14 cellular contexts compared by ENCODE assay signal in the genomic region with DNA sequence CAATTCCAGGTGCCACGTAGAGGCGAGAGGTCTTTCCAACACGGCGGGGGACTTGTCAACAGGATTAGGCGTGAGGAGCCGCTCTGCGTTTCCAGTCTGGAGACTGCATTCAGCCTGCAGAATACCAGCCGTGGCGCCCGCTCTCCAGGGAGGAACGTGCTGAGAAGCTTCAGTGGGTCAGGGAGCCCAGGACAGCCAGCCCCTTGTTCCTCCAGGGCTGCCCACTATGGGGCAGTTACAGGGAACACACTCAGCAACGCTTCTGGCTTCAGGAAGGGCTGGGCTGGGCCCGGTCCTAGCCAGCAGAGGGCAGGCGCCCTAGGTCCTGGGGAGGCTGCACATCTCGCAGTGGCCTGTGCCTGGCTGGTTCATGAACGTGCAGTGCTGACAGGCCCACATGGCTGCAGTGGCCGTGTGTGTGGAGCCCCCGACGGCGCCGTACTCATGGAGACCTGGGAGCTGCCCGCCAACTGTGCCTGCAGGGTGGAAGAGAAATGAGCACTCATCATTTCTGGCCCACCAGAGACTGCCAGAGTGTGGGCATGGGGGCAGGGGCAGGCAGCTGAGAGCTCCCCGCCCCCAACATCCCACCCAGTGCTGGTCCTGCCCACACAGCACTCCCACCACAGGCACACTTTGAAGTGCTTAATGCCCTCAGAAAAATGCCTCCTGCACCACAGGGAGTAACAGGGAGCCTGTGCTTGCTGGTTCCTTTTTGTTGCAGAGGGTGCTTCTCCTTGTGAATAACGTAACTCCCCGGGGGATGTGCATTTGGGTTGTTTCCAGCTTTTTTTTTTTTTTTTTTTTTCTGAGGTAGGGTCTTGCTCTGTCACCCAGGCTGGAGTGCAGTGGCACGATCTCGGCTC. TPM values are rescaled to one million over a fixed set of nuclear protein-coding genes. Genes with fewer than 3 reads are reported as not detected.
DNase-seq lines count a peak whose midpoint lies in the region; ATAC-seq, FAIRE-seq and TF ChIP-seq lines count a peak whose summit lies in the region.
"Had no signal": no experiment of that assay in that cellular context is flagged by ENCODE, and none has a peak within 500 bp of the region (broad histone marks: within the 10 kb centered on the region; RNA-seq: fewer than 3 reads in every experiment).

No MANE protein-coding gene starts in this region.

- peaks cover 54% of the 10 kb centered on the region for H3K36me3 Mint-ChIP-seq in GM23338 (ENCODE audit: low read depth)

- peak; percentile 15; the same call in 1 of the 2 replicates for TF ChIP-seq RAD21 in SK-N-SH (IDR thresholded peaks at IDR 0.05; ENCODE audit: low read length)

- TF ChIP-seq CTCF in GM23338 (conservative IDR thresholded peaks at IDR 0.05; ENCODE audit: low read depth in 2 of 2) (peak; percentile 14 to 47; a peak in 3 of 4 replicates), SK-N-SH (IDR thresholded peaks at IDR 0.05) (peak; percentile 47), heart right ventricle (IDR thresholded peaks at IDR 0.05) (peak in 7 of 9 donors; percentile 27 to 55 (median 37))

- no peak for TF ChIP-seq EP300 in SK-N-SH (IDR thresholded peaks at IDR 0.05; ENCODE audit: borderline replicate concordance in 1 of 2, low read depth in 1 of 2, low read length in 1 of 2)

- H3K9me3 ChIP-seq in SK-N-SH (no peaks in the 10 kb centered on the region), heart right ventricle (no peaks in the 10 kb centered on the region)

- FAIRE-seq in frontal cortex (lab: Jason Lieb, UNC): no peak

- no peaks in the 10 kb centered on the region for H3K9me3 Mint-ChIP-seq in GM23338
- H3K9me3 Mint-ChIP-seq: activated T-cell treated with anti-CD3 and anti-CD28 coated beads, Interleukin-2, amount 50 U/mL, for 24 hours; stimulated activated naive CD8-positive, alpha-beta T cell treated with anti-CD3 and anti-CD28 coated beads, Interleukin-15, Interleukin-2, amounts not matched to agents 100 ng/mL and 50 ng/mL, for 24 hours had no signal

- no peak overlapping the region for H3K4me3 ChIP-seq in GM23338
- H3K4me3 ChIP-seq in SK-N-SH (ENCODE audit: low read depth in 2 of 2, low read length in 1 of 2): no peak overlapping the region
- no peak overlapping the region for H3K4me3 ChIP-seq in heart right ventricle

- intact Hi-C loops in heart right ventricle (cut with DNase I): loop anchor here in 1 of 10 donors (2.0 kb wide), 1 partner anchor 42 kb away; no protein-coding TSS in a partner anchor

- H3K79me2 ChIP-seq in GM23338 (replicated peaks; ENCODE audit: insufficient read depth): no peaks in the 10 kb centered on the region
- H3K79me2 ChIP-seq in SK-N-SH (ENCODE audit: insufficient read depth): peaks cover 56% of the 10 kb centered on the region

- ATAC-seq in GM23338: peak; percentile 89
- ATAC-seq in heart right ventricle: peak; percentile 41 to 76 (median 68)
- no peak for ATAC-seq in GM21515 (IDR thresholded peaks at IDR 0.05; ENCODE audit: unreplicated experiment)
- no peak for ATAC-seq in HG03097 (IDR thresholded peaks at IDR 0.05; ENCODE audit: low FRiP score, unreplicated experiment)

- H3K27me3 Mint-ChIP-seq in GM23338 (ENCODE audit: insufficient read depth, low read depth, poor library complexity): peaks cover 19% of the 10 kb centered on the region
- H3K27me3 Mint-ChIP-seq: activated T-cell treated with anti-CD3 and anti-CD28 coated beads, Interleukin-2, amount 50 U/mL, for 24 hours; stimulated activated naive CD8-positive, alpha-beta T cell treated with anti-CD3 and anti-CD28 coated beads, Interleukin-15, Interleukin-2, amounts not matched to agents 100 ng/mL and 50 ng/mL, for 24 hours had no signal

- H4K20me1 ChIP-seq in GM23338 (replicated peaks; ENCODE audit: insufficient read depth): peaks cover 4% of the 10 kb centered on the region; the same call in 1 of the 2 replicates
- H4K20me1 ChIP-seq in SK-N-SH (ENCODE audit: insufficient read depth): peaks cover 10% of the 10 kb centered on the region; the same call in 1 of the 2 replicates

- H3K4me2 ChIP-seq in GM23338 (no peak overlapping the region), SK-N-SH (no peak overlapping the region)

- H3K27me3 ChIP-seq in GM23338 (ENCODE audit: insufficient read depth) (no peaks in the 10 kb centered on the region), SK-N-SH (ENCODE audit: insufficient read depth) (no peaks in the 10 kb centered on the region), heart right ventricle (no peaks in the 10 kb centered on the region)

- 90% methylated on average over 21 of the region's 27 CpGs for WGBS in SK-N-SH (ENCODE audit: low lambda C conversion rate)
- WGBS in heart right ventricle, 2 donors: 58 to 63% methylated on average over 27 of the region's 27 CpGs

- H3K9ac ChIP-seq in SK-N-SH: no peak overlapping the region

- DNase-seq in 8988T (peak; percentile 71), GM23338 (ENCODE audit: low spot score) (peak; percentile 61), SK-N-SH (no peak), heart right ventricle (peak in 1 of 2 donors; percentile 47), frontal cortex (ENCODE audit: low spot score in 2 of 2) (no peak), GF-D8 (lab: John Stamatoyannopoulos, UW) (no peak)
- DNase-seq: activated T-cell treated with anti-CD3 and anti-CD28 coated beads, Interleukin-2, amount 50 U/mL, for 24 hours; hippocampal formation; NCI-H524 treated with DMSO at 0.1 percent for 48 hours; stimulated activated CD4-positive, alpha-beta T cell treated with anti-CD3 and anti-CD28 coated beads, Interleukin-15, amount 100 ng/mL, for 24 hours had no signal

- no peak overlapping the region for H3K27ac Mint-ChIP-seq in GM23338
- H3K27ac Mint-ChIP-seq: stimulated activated naive CD8-positive, alpha-beta T cell treated with anti-CD3 and anti-CD28 coated beads, Interleukin-15, Interleukin-2, amounts not matched to agents 100 ng/mL and 50 ng/mL, for 24 hours had no signal

- H3K36me3 ChIP-seq in GM23338 (ENCODE audit: insufficient read depth) (peaks cover 18% of the 10 kb centered on the region), SK-N-SH (replicated peaks in 1 of 2; ENCODE audit: control insufficient read depth in 1 of 2, insufficient read depth in 2 of 2, low read length in 1 of 2) (peaks cover 43 to 50% of the 10 kb centered on the region in 2 experiments), heart right ventricle (peaks cover 0 to 84% (median 43%) of the 10 kb centered on the region in 9 donors)

- peaks cover 1% of the 10 kb centered on the region; the same call in 1 of the 2 replicates for H3F3A ChIP-seq in GM23338 (replicated peaks; ENCODE audit: low read depth)
- peaks cover 38% of the 10 kb centered on the region for H3F3A ChIP-seq in SK-N-SH (replicated peaks; ENCODE audit: insufficient read depth)

- CTCF ChIA-PET in SK-N-SH (lab: Yijun Ruan, JAX): interaction anchor here (0.5 to 3.3 kb wide), 5 partner anchors 21 to 301 kb away, joined by 3 to 16 read pairs (median 3); no protein-coding TSS in a partner anchor

- H2AFZ ChIP-seq in GM23338: no peak overlapping the region
- no peak overlapping the region for H2AFZ ChIP-seq in SK-N-SH (ENCODE audit: low read depth)

- H3K9me2 ChIP-seq in GM23338 (ENCODE audit: insufficient read depth) (no peaks in the 10 kb centered on the region), SK-N-SH (no peaks in the 10 kb centered on the region)

- POLR2A ChIA-PET in SK-N-SH (lab: Yijun Ruan, JAX): no interaction called here

- peaks cover 6% of the 10 kb centered on the region for H3K4me1 Mint-ChIP-seq in GM23338

- H3K4me3 Mint-ChIP-seq in GM23338: no peak overlapping the region
- H3K4me3 Mint-ChIP-seq: activated T-cell treated with anti-CD3 and anti-CD28 coated beads, Interleukin-2, amount 50 U/mL, for 24 hours; stimulated activated naive CD8-positive, alpha-beta T cell treated with anti-CD3 and anti-CD28 coated beads, Interleukin-15, Interleukin-2, amounts not matched to agents 100 ng/mL and 50 ng/mL, for 24 hours had no signal

- H3K27ac ChIP-seq in GM23338 (ENCODE audit: low read depth) (no peak overlapping the region), SK-N-SH (ENCODE audit: low read depth in 2 of 2, low read length in 1 of 2) (no peak overlapping the region), heart right ventricle (peak overlapping the region in 3 of 10 donors; percentile 15 to 76 (median 34))
- H3K27ac ChIP-seq: C4-2B had no signal

- H3K4me1 ChIP-seq in GM23338 (ENCODE audit: insufficient read depth): no peaks in the 10 kb centered on the region; the same call in 1 of the 2 replicates
- peaks cover 1 to 20% of the 10 kb centered on the region in 2 experiments; a peak in 3 of 4 replicates for H3K4me1 ChIP-seq in SK-N-SH (ENCODE audit: control insufficient read depth in 1 of 2, insufficient read depth in 2 of 2, low read depth in 1 of 2, low read length in 1 of 2)
- peaks cover 11 to 62% (median 37%) of the 10 kb centered on the region in 9 donors for H3K4me1 ChIP-seq in heart right ventricle

TF ChIP-seq in GM23338, 12 proteins besides CTCF, POLR2A, EP300 and RAD21 (continues in another document):
- no peak for TF ChIP-seq STAT1 (IDR thresholded peaks at IDR 0.05; ENCODE audit: unreplicated experiment)

TF ChIP-seq in SK-N-SH, 30 proteins besides CTCF, POLR2A, EP300 and RAD21 (continues in another document):
- TF ChIP-seq NFIC (IDR thresholded peaks at IDR 0.05; ENCODE audit: borderline replicate concordance): no peak

RNA-seq across cellular contexts. Expression of a gene that starts 7.0 kb away (rescaled TPM):
- 50.5 and 52.8 TPM in 2 replicates for total RNA-seq in GM23338 (2014; rRNA removed; shearing (Covaris generic))
- polyA plus RNA-seq in GM23338 (2016; fragmentation: Nextera tagmentation; extraction: Ambion mirVana) (16.0 and 16.2 TPM in 2 replicates), SK-N-SH (2012; rRNA removed) (17.1 and 18.9 TPM in 2 replicates), heart right ventricle (10 to 100 TPM; 16.5 to 30.6 TPM)
- 6.8 and 12.0 TPM in 2 replicates for polyA plus RNA-seq in SK-N-SH (2012; cell fraction: cytosol; rRNA removed)
- 94.3 and 134 TPM in 2 replicates for polyA plus RNA-seq in SK-N-SH (2012; cell fraction: nucleus; rRNA removed)
- total RNA-seq in heart right ventricle (10 to 100 TPM in 8 of 10 donors, 1 to 10 TPM in 2; 8.7 to 17.2 (median 10.7) TPM), frontal cortex (21.6 TPM)

RNA-seq across cellular contexts. Expression of a gene that starts 31.0 kb away (rescaled TPM):
- total RNA-seq in GM23338 (2014; rRNA removed; shearing (Covaris generic)): 1.6 TPM in 1 of 2 replicates, not detected in the other
- 0.13 TPM in 1 of 2 replicates, not detected in the other for polyA plus RNA-seq in GM23338 (2016; fragmentation: Nextera tagmentation; extraction: Ambion mirVana)
- 2.0 and 2.1 TPM in 2 replicates for polyA plus RNA-seq in SK-N-SH (2012; rRNA removed)
- polyA plus RNA-seq in SK-N-SH (2012; cell fraction: cytosol; rRNA removed): 0.31 and 0.79 TPM in 2 replicates
- 10.6 and 13.6 TPM in 2 replicates for polyA plus RNA-seq in SK-N-SH (2012; cell fraction: nucleus; rRNA removed)
- 1 to 10 TPM in 1 of 10 donors, under 1 TPM in 7, not detected in 2; 0.28 to 1.3 (median 0.45) TPM for total RNA-seq in heart right ventricle
- polyA plus RNA-seq in heart right ventricle: under 1 TPM; 0.14 to 0.95 TPM
- 4.9 TPM for total RNA-seq in frontal cortex

RNA-seq across cellular contexts. Expression of a gene that starts 46.6 kb away (rescaled TPM):
- 4,739 and 4,954 TPM in 2 replicates for total RNA-seq in GM23338 (2014; rRNA removed; shearing (Covaris generic))
- polyA plus RNA-seq in GM23338 (2016; fragmentation: Nextera tagmentation; extraction: Ambion mirVana) (1,867 and 1,896 TPM in 2 replicates), SK-N-SH (2012; rRNA removed) (3,367 and 7,871 TPM in 2 replicates), heart right ventricle (1,000 to 10,000 TPM in 1 of 2 donors, 100 to 1,000 TPM in 1; 290 to 1,180 TPM)
- 4,016 and 6,640 TPM in 2 replicates for polyA plus RNA-seq in SK-N-SH (2012; cell fraction: cytosol; rRNA removed)
- 7,589 and 12,425 TPM in 2 replicates for polyA plus RNA-seq in SK-N-SH (2012; cell fraction: nucleus; rRNA removed)
- total RNA-seq in heart right ventricle (100 to 1,000 TPM; 298 to 959 (median 345) TPM), frontal cortex (5,358 TPM)

Comparison
In these comparisons a context has a peak if more than half of its experiments do, and no peak if none do; other contexts are left out.
1. DNase-seq: peak in 8988T (single experiment) and GM23338 (single experiment); none in SK-N-SH (single experiment), frontal cortex (0 of 2) and GF-D8 (single experiment).
2. ATAC-seq: peak in GM23338 (single experiment) and heart right ventricle (8 of 8); none in GM21515 (single experiment) and HG03097 (single experiment).
3. Peak in every context shown above with its lines, with median percentiles within 50 percentile points of each other: CTCF ChIP-seq.